Comparison of ENCODE assay signal across 22 cellular contexts in genomic region chr7:92881091-92881485, GRCh38. TPM values are rescaled to one million over a fixed set of nuclear protein-coding genes. Genes with fewer than 3 reads are reported as not detected.
DNase-seq lines count a peak whose midpoint lies in the region; ATAC-seq and TF ChIP-seq lines count a peak whose summit lies in the region.
"Had no signal": no experiment of that assay in that cellular context is flagged by ENCODE, and none has a peak within 500 bp of the region (broad histone marks: within the 10 kb centered on the region; RNA-seq: fewer than 3 reads in every experiment).

No MANE protein-coding gene starts in this region.

- H3K4me1 ChIP-seq in DND-41 (ENCODE audit: insufficient read depth, low read length) (no peaks in the 10 kb centered on the region), GM23338 (ENCODE audit: insufficient read depth) (no peaks in the 10 kb centered on the region), Peyer's patch (no peaks in the 10 kb centered on the region)
- H3K4me1 ChIP-seq: BLaER1 had no signal

- peak overlapping the region; percentile 70 for H3K27ac Mint-ChIP-seq in activated CD4-positive, alpha-beta T cell treated with anti-CD3 and anti-CD28 coated beads, Interleukin-2, amount 10 ng/mL, durations not matched to agents 24 days and 14 days
- peak overlapping the region; percentile 11 for H3K27ac Mint-ChIP-seq in activated T-helper 17 cell treated with anti-CD3 and anti-CD28 coated beads, Interleukin-2, amount 50 U/mL, for 72 hours
- peak overlapping the region; percentile 21 to 48 for H3K27ac Mint-ChIP-seq in natural killer cell treated with Interleukin-12 subunit alpha and Interleukin-12 subunit beta and Interleukin-15 and Interleukin-18, amount 100 ng/mL, for 72 hours
- H3K27ac Mint-ChIP-seq in GM23338 = no peak overlapping the region
- H3K27ac Mint-ChIP-seq: CD4-positive, alpha-beta T cell had no signal

- no peaks in the 10 kb centered on the region for H3K27me3 Mint-ChIP-seq in activated CD4-positive, alpha-beta T cell treated with anti-CD3 and anti-CD28 coated beads, Interleukin-2, amount 10 ng/mL, durations not matched to agents 24 days and 14 days
- H3K27me3 Mint-ChIP-seq in activated T-helper 17 cell treated with anti-CD3 and anti-CD28 coated beads, Interleukin-2, amount 50 U/mL, for 72 hours = no peaks in the 10 kb centered on the region
- no peaks in the 10 kb centered on the region for H3K27me3 Mint-ChIP-seq in natural killer cell treated with Interleukin-12 subunit alpha and Interleukin-12 subunit beta and Interleukin-15 and Interleukin-18, amount 100 ng/mL, for 72 hours
- H3K27me3 Mint-ChIP-seq in GM23338 (ENCODE audit: insufficient read depth, low read depth, poor library complexity) = peaks cover 3% of the 10 kb centered on the region
- H3K27me3 Mint-ChIP-seq: CD4-positive, alpha-beta T cell had no signal

- H3K9me2 ChIP-seq in GM23338 (ENCODE audit: insufficient read depth) = no peaks in the 10 kb centered on the region

- H3F3A ChIP-seq in GM23338 (replicated peaks; ENCODE audit: low read depth) = no peaks in the 10 kb centered on the region

- TF ChIP-seq POLR2A in Peyer's patch (IDR thresholded peaks at IDR 0.05) = no peak

- H3K4me3 ChIP-seq in DND-41 (ENCODE audit: low read depth in 1 of 2, low read length in 2 of 2) (no peak overlapping the region), GM23338 (no peak overlapping the region), Peyer's patch (no peak overlapping the region)
- H3K4me3 ChIP-seq: BLaER1 had no signal

- H3K9me3 ChIP-seq in DND-41 (ENCODE audit: insufficient read depth, low read length, severe bottlenecking) (peaks cover 4% of the 10 kb centered on the region), Peyer's patch (no peaks in the 10 kb centered on the region)

- H3K79me2 ChIP-seq in DND-41 (ENCODE audit: insufficient read depth, low read length) = no peaks in the 10 kb centered on the region
- H3K79me2 ChIP-seq in GM23338 (replicated peaks; ENCODE audit: insufficient read depth) = no peaks in the 10 kb centered on the region

- no peak overlapping the region for H2AFZ ChIP-seq in DND-41 (ENCODE audit: low read depth, low read length)
- H2AFZ ChIP-seq in GM23338 = no peak overlapping the region

- no peak overlapping the region for H3K9ac ChIP-seq in DND-41 (ENCODE audit: low read depth, low read length)
- H3K9ac ChIP-seq: BLaER1, KMS-11 had no signal

- intact Hi-C loops in activated CD4-positive, alpha-beta T cell treated with anti-CD3 and anti-CD28 coated beads, Interleukin-2, amount 10 ng/mL, durations not matched to agents 24 days and 14 days (cut with micrococcal nuclease) = no loop called here

- H3K4me3 Mint-ChIP-seq in activated CD4-positive, alpha-beta T cell treated with anti-CD3 and anti-CD28 coated beads, Interleukin-2, amount 10 ng/mL, durations not matched to agents 24 days and 14 days = peak overlapping the region; percentile 13
- no peak overlapping the region for H3K4me3 Mint-ChIP-seq in activated T-helper 17 cell treated with anti-CD3 and anti-CD28 coated beads, Interleukin-2, amount 50 U/mL, for 72 hours
- peak overlapping the region; percentile 52 for H3K4me3 Mint-ChIP-seq in natural killer cell treated with Interleukin-12 subunit alpha and Interleukin-12 subunit beta and Interleukin-15 and Interleukin-18, amount 100 ng/mL, for 72 hours
- H3K4me3 Mint-ChIP-seq in GM23338 = no peak overlapping the region
- H3K4me3 Mint-ChIP-seq: CD4-positive, alpha-beta T cell had no signal

- DNase-seq in activated CD4-positive, alpha-beta T cell treated with anti-CD3 and anti-CD28 coated beads, Interleukin-2, amount 10 ng/mL, durations not matched to agents 24 days and 14 days = peak; percentile 64
- DNase-seq in activated CD4-positive, alpha-beta T cell treated with anti-CD3 and anti-CD28 coated beads for 48 hours = no peak
- DNase-seq in DND-41 (no peak), GM23338 (ENCODE audit: low spot score) (no peak), Peyer's patch (no peak), SKM-1 treated with dmso at 0.1 percent for 144 hours (lab: John Stamatoyannopoulos, UW; ENCODE audit: unreplicated experiment) (no peak)
- peak; percentile 64 for DNase-seq in natural killer cell treated with Interleukin-12 subunit alpha and Interleukin-12 subunit beta and Interleukin-15 and Interleukin-18, amount 100 ng/mL, for 72 hours (ENCODE audit: low spot score)
- DNase-seq: CD4-positive, alpha-beta T cell; COR-L47; DMS79; GOT3; IMR-90; NCI-H1105; NCI-H2029 treated with DMSO at 0.1 percent for 48 hours; NCI-H226; NCI-H510A treated with DMSO at 0.1 percent for 48 hours; NCI-H748 treated with DMSO at 0.1 percent for 48 hours had no signal

- H4K20me1 ChIP-seq in DND-41 (ENCODE audit: insufficient read depth, low read length) (no peaks in the 10 kb centered on the region), GM23338 (replicated peaks; ENCODE audit: insufficient read depth) (no peaks in the 10 kb centered on the region)
- H4K20me1 ChIP-seq: BLaER1 had no signal

- H3K27me3 ChIP-seq in DND-41 (ENCODE audit: insufficient read depth, low read length, poor library complexity) = no peaks in the 10 kb centered on the region
- H3K27me3 ChIP-seq in GM23338 (ENCODE audit: insufficient read depth) = no peaks in the 10 kb centered on the region
- H3K27me3 ChIP-seq in Peyer's patch = no peaks in the 10 kb centered on the region
- H3K27me3 ChIP-seq: BLaER1 had no signal

- no peak overlapping the region for H3K4me2 ChIP-seq in DND-41 (ENCODE audit: insufficient read depth, low read length)
- no peak overlapping the region for H3K4me2 ChIP-seq in GM23338
- H3K4me2 ChIP-seq: BLaER1, KMS-11 had no signal

- H3K27ac ChIP-seq in DND-41 (ENCODE audit: low read length) (no peak overlapping the region), GM23338 (ENCODE audit: low read depth) (no peak overlapping the region), Peyer's patch (no peak overlapping the region)
- H3K27ac ChIP-seq: 22Rv1, BLaER1, KMS-11 had no signal

- ATAC-seq in DND-41 (ENCODE audit: insufficient read depth, low read depth) (peak; percentile 39; the same call in 1 of the 3 replicates), GM23338 (no peak)
- ATAC-seq in activated T-helper 17 cell treated with anti-CD3 and anti-CD28 coated beads, Interleukin-2, amount 50 U/mL, for 72 hours (replicated peaks) = peak; percentile 59
- ATAC-seq in natural killer cell treated with Interleukin-12 subunit alpha and Interleukin-12 subunit beta and Interleukin-15 and Interleukin-18, amount 100 ng/mL, for 72 hours = peak; percentile 80 to 83
- ATAC-seq: Panc1 had no signal

- H3K36me3 Mint-ChIP-seq in activated CD4-positive, alpha-beta T cell treated with anti-CD3 and anti-CD28 coated beads, Interleukin-2, amount 10 ng/mL, durations not matched to agents 24 days and 14 days (ENCODE audit: low read depth) = peaks cover 16% of the 10 kb centered on the region
- H3K36me3 Mint-ChIP-seq in activated T-helper 17 cell treated with anti-CD3 and anti-CD28 coated beads, Interleukin-2, amount 50 U/mL, for 72 hours (ENCODE audit: low read depth) = no peaks in the 10 kb centered on the region
- peaks cover 37% of the 10 kb centered on the region for H3K36me3 Mint-ChIP-seq in natural killer cell treated with Interleukin-12 subunit alpha and Interleukin-12 subunit beta and Interleukin-15 and Interleukin-18, amount 100 ng/mL, for 72 hours
- H3K36me3 Mint-ChIP-seq in GM23338 (ENCODE audit: low read depth) = no peaks in the 10 kb centered on the region

- peaks cover 31% of the 10 kb centered on the region for H3K9me3 Mint-ChIP-seq in activated CD4-positive, alpha-beta T cell treated with anti-CD3 and anti-CD28 coated beads, Interleukin-2, amount 10 ng/mL, durations not matched to agents 24 days and 14 days
- H3K9me3 Mint-ChIP-seq in activated T-helper 17 cell treated with anti-CD3 and anti-CD28 coated beads, Interleukin-2, amount 50 U/mL, for 72 hours = peaks cover 11% of the 10 kb centered on the region
- H3K9me3 Mint-ChIP-seq in natural killer cell treated with Interleukin-12 subunit alpha and Interleukin-12 subunit beta and Interleukin-15 and Interleukin-18, amount 100 ng/mL, for 72 hours = peaks cover 23% of the 10 kb centered on the region
- no peaks in the 10 kb centered on the region for H3K9me3 Mint-ChIP-seq in GM23338

- H3K36me3 ChIP-seq in DND-41 (ENCODE audit: insufficient read depth, low read length) (no peaks in the 10 kb centered on the region), GM23338 (ENCODE audit: insufficient read depth) (no peaks in the 10 kb centered on the region), Peyer's patch (no peaks in the 10 kb centered on the region)
- H3K36me3 ChIP-seq: BLaER1 had no signal

- peaks cover 34% of the 10 kb centered on the region for H3K4me1 Mint-ChIP-seq in activated CD4-positive, alpha-beta T cell treated with anti-CD3 and anti-CD28 coated beads, Interleukin-2, amount 10 ng/mL, durations not matched to agents 24 days and 14 days
- H3K4me1 Mint-ChIP-seq in activated T-helper 17 cell treated with anti-CD3 and anti-CD28 coated beads, Interleukin-2, amount 50 U/mL, for 72 hours = peaks cover 16% of the 10 kb centered on the region
- H3K4me1 Mint-ChIP-seq in natural killer cell treated with Interleukin-12 subunit alpha and Interleukin-12 subunit beta and Interleukin-15 and Interleukin-18, amount 100 ng/mL, for 72 hours (ENCODE audit: low read depth in 2 of 2) = peaks cover 31 to 40% of the 10 kb centered on the region in 2 donors
- peaks cover 4% of the 10 kb centered on the region; the same call in 2 of the 3 replicates for H3K4me1 Mint-ChIP-seq in GM23338

- TF ChIP-seq CTCF in DND-41 (IDR thresholded peaks at IDR 0.05; ENCODE audit: borderline replicate concordance, extremely low read depth, low read length, poor library complexity, severe bottlenecking) (no peak), GM23338 (conservative IDR thresholded peaks at IDR 0.05; ENCODE audit: low read depth in 2 of 2) (no peak), Peyer's patch (IDR thresholded peaks at IDR 0.05) (no peak)

TF ChIP-seq in GM23338, 12 proteins besides CTCF, POLR2A, EP300 and RAD21 (continues in another document):
- no peak for TF ChIP-seq ZNF114 (CRISPR knock-in tag; IDR thresholded peaks at IDR 0.05)
- TF ChIP-seq POLR2AphosphoS5 (IDR thresholded peaks at IDR 0.05; ENCODE audit: low read depth) = no peak

RNA-seq across cellular contexts. Expression of gene CDK6, which starts 44.7 kb away (rescaled TPM):
- 274 and 277 TPM in 2 replicates for total RNA-seq in activated CD4-positive, alpha-beta T cell treated with anti-CD3 and anti-CD28 coated beads, Interleukin-2, amount 10 ng/mL, durations not matched to agents 24 days and 14 days
- total RNA-seq in activated T-helper 17 cell treated with anti-CD3 and anti-CD28 coated beads, Interleukin-2, amount 50 U/mL, for 72 hours = 100 to 1,000 TPM; 151 to 222 TPM
- 100 to 1,000 TPM; 278 to 404 TPM for total RNA-seq in natural killer cell treated with Interleukin-12 subunit alpha and Interleukin-12 subunit beta and Interleukin-15 and Interleukin-18, amount 100 ng/mL, for 72 hours
- 18.4 and 23.7 TPM in 2 replicates for total RNA-seq in GM23338 (2014; rRNA removed; shearing (Covaris generic))
- polyA plus RNA-seq in GM23338 (2016; fragmentation: Nextera tagmentation; extraction: Ambion mirVana) = 7.1 and 7.4 TPM in 2 replicates
- 10 to 100 TPM; 25.6 to 75.1 (median 55.4) TPM for total RNA-seq in Peyer's patch

Comparison
In these comparisons a context has a peak if more than half of its experiments do, and no peak if none do; other contexts are left out.
1. DNase-seq: peak in activated CD4-positive, alpha-beta T cell treated with anti-CD3 and anti-CD28 coated beads, Interleukin-2, amount 10 ng/mL, durations not matched to agents 24 days and 14 days (single experiment) and natural killer cell treated with Interleukin-12 subunit alpha and Interleukin-12 subunit beta and Interleukin-15 and Interleukin-18, amount 100 ng/mL, for 72 hours (single experiment); none in activated CD4-positive, alpha-beta T cell treated with anti-CD3 and anti-CD28 coated beads for 48 hours (single experiment), DND-41 (single experiment), GM23338 (single experiment), Peyer's patch (0 of 3) and SKM-1 treated with dmso at 0.1 percent for 144 hours (single experiment).
2. H3K4me3 Mint-ChIP-seq: peak in activated CD4-positive, alpha-beta T cell treated with anti-CD3 and anti-CD28 coated beads, Interleukin-2, amount 10 ng/mL, durations not matched to agents 24 days and 14 days (single experiment) and natural killer cell treated with Interleukin-12 subunit alpha and Interleukin-12 subunit beta and Interleukin-15 and Interleukin-18, amount 100 ng/mL, for 72 hours (single experiment); none in activated T-helper 17 cell treated with anti-CD3 and anti-CD28 coated beads, Interleukin-2, amount 50 U/mL, for 72 hours (single experiment) and GM23338 (single experiment).